Comparison of ENCODE assay signal across 12 cellular contexts in genomic region chr12:93361159-93361919, GRCh38. TPM values are rescaled to one million over a fixed set of nuclear protein-coding genes. Genes with fewer than 3 reads are reported as not detected.
DNase-seq lines count a peak whose midpoint lies in the region; ATAC-seq and TF ChIP-seq lines count a peak whose summit lies in the region.
"Had no signal": no experiment of that assay in that cellular context is flagged by ENCODE, and none has a peak within 500 bp of the region (broad histone marks: within the 10 kb centered on the region; RNA-seq: fewer than 3 reads in every experiment).

No MANE protein-coding gene starts in this region.

- 61% methylated on average over 5 of the region's 5 CpGs for WGBS in right cardiac atrium

- H3K36me3 ChIP-seq in ascending aorta: no peaks in the 10 kb centered on the region
- H3K36me3 ChIP-seq: BLaER1 treated with 17β-estradiol and CSF1 and Interleukin-3, amounts not matched to agents 10 nM and 100 nM had no signal

- H3K4me3 ChIP-seq in ascending aorta (no peak overlapping the region), right cardiac atrium (ENCODE audit: low read length) (no peak overlapping the region)
- H3K4me3 ChIP-seq: BLaER1 treated with 17β-estradiol and CSF1 and Interleukin-3, amounts not matched to agents 10 nM and 100 nM; GM12878 had no signal

- DNase-seq in A172 (ENCODE audit: low spot score) (peak; percentile 22), HCEC 1CT (peak; percentile 1), ascending aorta (ENCODE audit: low spot score in 2 of 2) (peak; percentile 44 to 74), right cardiac atrium (peak; percentile 47 to 81 (median 75)), KG1 (lab: John Stamatoyannopoulos, UW) (no peak)
- DNase-seq: activated naive CD4-positive, alpha-beta T cell treated with anti-CD3 and anti-CD28 coated beads, Interleukin-2, amount 50 U/mL, for 16 hours had no signal

- no peak for TF ChIP-seq CTCF in ascending aorta (IDR thresholded peaks at IDR 0.05)

- H3K27ac ChIP-seq in ascending aorta: peak overlapping the region; percentile 50 to 67
- H3K27ac ChIP-seq in right cardiac atrium (ENCODE audit: low read length): peak overlapping the region; percentile 81
- H3K27ac ChIP-seq: BLaER1 treated with 17β-estradiol and CSF1 and Interleukin-3, amounts not matched to agents 10 nM and 100 nM had no signal

- ATAC-seq in right cardiac atrium (peak; percentile 95 to 96), GM21515 (IDR thresholded peaks at IDR 0.05; ENCODE audit: unreplicated experiment) (no peak), GM18870 (IDR thresholded peaks at IDR 0.05; ENCODE audit: unreplicated experiment) (no peak), HG03439 (IDR thresholded peaks at IDR 0.05; ENCODE audit: unreplicated experiment) (no peak)
- ATAC-seq: activated CD4-positive, CD25-positive, alpha-beta regulatory T cell treated with anti-CD3 and anti-CD28 coated beads, Interleukin-2, amount 50 U/mL, for 24 hours; GM12878 had no signal

- intact Hi-C loops in ascending aorta (cut with DNase I) (loop anchor here (2.0 to 5.0 kb wide), 3 partner anchors 15 to 234 kb away; partner anchors contain the start of gene NUDT4), right cardiac atrium (cut with DNase I) (no loop called here)

- H3K9me3 ChIP-seq in ascending aorta (no peaks in the 10 kb centered on the region), right cardiac atrium (ENCODE audit: control insufficient read depth, low read length) (no peaks in the 10 kb centered on the region)
- H3K9me3 ChIP-seq: BLaER1 treated with 17β-estradiol and CSF1 and Interleukin-3, amounts not matched to agents 10 nM and 100 nM had no signal

- H3K4me1 ChIP-seq in ascending aorta (peaks cover 2 to 40% of the 10 kb centered on the region in 2 donors), right cardiac atrium (ENCODE audit: control insufficient read depth, insufficient read depth, low read length) (no peaks in the 10 kb centered on the region)

- H3K27me3 ChIP-seq in ascending aorta: no peaks in the 10 kb centered on the region
- no peaks in the 10 kb centered on the region for H3K27me3 ChIP-seq in right cardiac atrium (ENCODE audit: control insufficient read depth, insufficient read depth)
- H3K27me3 ChIP-seq: BLaER1 treated with 17β-estradiol and CSF1 and Interleukin-3, amounts not matched to agents 10 nM and 100 nM had no signal

RNA-seq across cellular contexts. Expression of gene NUDT4, which starts 16.4 kb away (rescaled TPM):
- 25.6 and 26.3 TPM in 2 replicates for total RNA-seq in A172 (2014; rRNA removed; shearing (Covaris generic))
- total RNA-seq in ascending aorta: 117 TPM
- 100 to 1,000 TPM; 153 to 206 (median 178) TPM for total RNA-seq in right cardiac atrium
- polyA plus RNA-seq in right cardiac atrium: 95.0 TPM

Comparison
In these comparisons a context has a peak if more than half of its experiments do, and no peak if none do; other contexts are left out.
1. ATAC-seq: peak in right cardiac atrium (2 of 2); none in GM21515 (single experiment), GM18870 (single experiment) and HG03439 (single experiment).